In the genomic region with DNA sequence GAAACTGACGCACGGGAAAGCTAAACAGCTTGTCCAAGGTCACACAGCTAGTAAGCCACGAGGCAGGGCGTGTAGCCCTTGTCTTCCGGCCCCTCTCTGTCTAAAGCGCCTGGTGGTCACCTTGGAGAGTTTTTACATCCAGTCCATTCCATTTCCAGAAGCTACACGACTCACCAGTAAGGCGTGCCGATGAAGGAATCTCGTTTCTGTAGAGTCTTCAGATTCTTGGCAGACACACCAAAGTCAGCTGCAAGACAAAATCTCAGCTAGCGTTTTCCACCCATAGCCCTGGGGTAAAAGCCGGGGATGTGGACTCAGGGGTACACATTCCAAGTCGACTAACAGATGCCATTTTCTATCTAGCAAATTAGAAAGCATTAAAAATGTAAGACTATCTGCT, we compare ENCODE assay signal across 8 cellular contexts.
DNase-seq lines count a peak whose midpoint lies in the region; ATAC-seq and TF ChIP-seq lines count a peak whose summit lies in the region.

No MANE protein-coding gene starts in this region.

- H3K36me3 ChIP-seq in BJ (ENCODE audit: control insufficient read depth, insufficient read depth, low read length) (peaks cover 5% of the 10 kb centered on the region), MG63 (no peaks in the 10 kb centered on the region)

- no peaks in the 10 kb centered on the region for H3K9me3 Mint-ChIP-seq in naive thymus-derived CD8-positive, alpha-beta T cell

- CTCF ChIA-PET in BJ (lab: Yijun Ruan, JAX) = interaction anchor here (0.6 to 6.8 kb wide), 14 partner anchors 12 to 196 kb away, joined by 3 to 106 read pairs (median 4); partner anchors contain the start of genes FBXW11, STK10 and UBTD2

- H3K9me3 ChIP-seq in MG63 = no peaks in the 10 kb centered on the region

- H3K4me1 Mint-ChIP-seq in naive thymus-derived CD8-positive, alpha-beta T cell = peaks cover 17 to 62% (median 54%) of the 10 kb centered on the region in 4 donors

- ATAC-seq in naive thymus-derived CD8-positive, alpha-beta T cell = no peak
- ATAC-seq in HG03565 (IDR thresholded peaks at IDR 0.05; ENCODE audit: unreplicated experiment) = no peak
- no peak for ATAC-seq in HG02798 (IDR thresholded peaks at IDR 0.05; ENCODE audit: poor library complexity, unreplicated experiment)

- peak; percentile 44 for TF ChIP-seq CTCF in BJ (IDR thresholded peaks at IDR 0.05; ENCODE audit: insufficient read depth, low read depth, low read length)

- no peak overlapping the region for H3K4me3 ChIP-seq in BJ (ENCODE audit: low read depth, low read length)
- no peak overlapping the region for H3K4me3 ChIP-seq in MG63

- POLR2A ChIA-PET in BJ (lab: Charles Lee) = interaction anchor here (1.1 kb wide), 1 partner anchor 31 kb away, joined by 3 read pairs; no protein-coding TSS in a partner anchor
- POLR2A ChIA-PET in naive thymus-derived CD8-positive, alpha-beta T cell (lab: Charles Lee) = interaction anchor here (0.6 to 18.3 kb wide), 6 partner anchors 9 to 674 kb away, joined by 3 to 359 read pairs (median 4); partner anchors contain the start of gene STK10

- no peaks in the 10 kb centered on the region for H3K27me3 ChIP-seq in BJ (ENCODE audit: control insufficient read depth, insufficient read depth, low read length)
- no peaks in the 10 kb centered on the region for H3K27me3 ChIP-seq in MG63

- no peaks in the 10 kb centered on the region for H3K27me3 Mint-ChIP-seq in naive thymus-derived CD8-positive, alpha-beta T cell

- peak overlapping the region in 9 of 10 donors; percentile 64 to 93 (median 90) for H3K27ac Mint-ChIP-seq in naive thymus-derived CD8-positive, alpha-beta T cell

- H3K4me3 Mint-ChIP-seq in naive thymus-derived CD8-positive, alpha-beta T cell = peak overlapping the region in 3 of 10 donors; percentile 29 to 38 (median 33)

- peaks cover 0 to 52% (median 6%) of the 10 kb centered on the region in 3 donors for H3K36me3 Mint-ChIP-seq in naive thymus-derived CD8-positive, alpha-beta T cell

- DNase-seq in BJ (ENCODE audit: low read depth) (peak; percentile 89), MG63 (peak; percentile 68), cerebellar cortex (ENCODE audit: low spot score) (peak; percentile 65)
- DNase-seq in naive thymus-derived CD8-positive, alpha-beta T cell = no peak
- no peak for DNase-seq in stimulated activated CD4-positive, alpha-beta T cell treated with anti-CD3 and anti-CD28 coated beads, Interleukin-2, amount 100 ng/mL, for 48 hours
- no peak for DNase-seq in stimulated activated CD4-positive, alpha-beta T cell treated with anti-CD3 and anti-CD28 coated beads, Interleukin-1b, Interleukin-23, amount 100 ng/mL, for 48 hours

Comparison
In these comparisons a context has a peak if more than half of its experiments do, and no peak if none do; other contexts are left out.
1. DNase-seq: peak in BJ (single experiment), MG63 (single experiment) and cerebellar cortex (single experiment); none in naive thymus-derived CD8-positive, alpha-beta T cell (0 of 10), stimulated activated CD4-positive, alpha-beta T cell treated with anti-CD3 and anti-CD28 coated beads, Interleukin-2, amount 100 ng/mL, for 48 hours (0 of 2) and stimulated activated CD4-positive, alpha-beta T cell treated with anti-CD3 and anti-CD28 coated beads, Interleukin-1b, Interleukin-23, amount 100 ng/mL, for 48 hours (single experiment).